ENCODE assay signal across 8 cellular contexts in the genomic region with DNA sequence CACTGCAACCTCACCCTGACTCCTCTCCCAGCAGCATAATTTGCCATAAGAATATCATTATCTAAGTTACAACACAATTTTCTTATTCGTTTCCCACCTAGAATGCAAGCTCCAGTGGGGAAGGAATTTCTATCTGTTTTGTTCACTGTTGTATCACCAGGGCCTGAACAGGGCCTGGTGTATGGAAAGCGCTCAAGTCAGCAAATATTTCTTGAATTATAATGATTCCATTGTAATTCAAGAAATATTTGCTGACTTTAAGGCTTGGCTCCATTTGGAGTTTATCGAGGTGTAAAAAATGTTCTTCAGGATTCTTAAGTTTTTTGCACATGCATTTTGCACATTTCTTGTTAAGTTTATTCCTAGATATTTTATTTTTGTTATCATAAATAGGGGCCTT. TPM values are rescaled to one million over a fixed set of nuclear protein-coding genes. Genes with fewer than 3 reads are reported as not detected.
"Had no signal": no experiment of that assay in that cellular context is flagged by ENCODE, and none has a peak within 500 bp of the region (broad histone marks: within the 10 kb centered on the region; RNA-seq: fewer than 3 reads in every experiment).

No MANE protein-coding gene starts in this region.

- FAIRE-seq: G401.6, GM12878, GM12892, GM18507, GM19239 had no signal

- H3K4me3 ChIP-seq: GM12878 had no signal

- ATAC-seq: GM12878 had no signal

- DNase-seq: GDM1, GF-D8 had no signal

RNA-seq across cellular contexts. Expression of a gene that starts 58.4 kb away (rescaled TPM):
- total RNA-seq: G401, GM12878 had no signal
